ENCODE assay signal across 30 cellular contexts in the genomic region with DNA sequence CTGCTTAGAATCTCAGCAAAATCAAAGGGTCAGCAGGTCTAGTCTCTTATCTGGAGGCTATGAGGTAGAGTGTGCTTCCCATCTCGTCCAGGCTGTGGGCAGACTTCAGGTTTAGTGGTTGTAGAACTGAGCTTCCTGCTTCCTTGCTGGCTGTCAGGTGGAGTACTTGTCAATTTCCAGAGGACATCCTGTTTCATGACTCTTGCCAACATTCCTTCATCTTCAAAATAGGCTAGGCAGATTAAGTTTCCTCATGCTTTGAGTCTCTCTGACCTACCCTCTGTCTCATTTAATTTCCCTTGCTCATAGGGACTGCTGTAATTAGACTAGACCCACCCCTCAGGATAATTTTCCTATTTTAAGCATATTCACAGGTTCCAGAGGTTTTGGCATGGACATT.
A peak's percentile ranks its signal among the peaks of the same experiment; 100 is the strongest.
DNase-seq lines count a peak whose midpoint lies in the region; FAIRE-seq and TF ChIP-seq lines count a peak whose summit lies in the region.
"Had no signal": no experiment of that assay in that cellular context is flagged by ENCODE, and none has a peak within 500 bp of the region (broad histone marks: within the 10 kb centered on the region; RNA-seq: fewer than 3 reads in every experiment).

No MANE protein-coding gene starts in this region.

- TF ChIP-seq CTCF in epithelial cell of esophagus (IDR thresholded peaks at IDR 0.05; ENCODE audit: insufficient read depth, low read depth, low read length, missing control alignments) = no peak

- TF ChIP-seq POLR2A in H54 (IDR thresholded peaks at IDR 0.05; ENCODE audit: low read depth, low read length) = no peak

- no peak for FAIRE-seq in H54 (lab: Jason Lieb, UNC)

- no peak overlapping the region for H3K4me3 ChIP-seq in epithelial cell of esophagus (ENCODE audit: low read length)
- H3K4me3 ChIP-seq: body of pancreas, esophagus muscularis mucosa, sigmoid colon, transverse colon had no signal

- DNase-seq in EH (ENCODE audit: low read depth) (peak; percentile 14), NCI-H2029 (lab: John Stamatoyannopoulos, UW) (peak; percentile 24), epithelial cell of esophagus (ENCODE audit: low read depth) (peak; percentile 50), myocyte (ENCODE audit: low read depth) (peak; percentile 10), NCI-H1930 (lab: John Stamatoyannopoulos, UW) (no peak), HK-2 (ENCODE audit: unreplicated experiment) (no peak), amniotic stem cell (lab: John Stamatoyannopoulos, UW) (no peak), H54 (ENCODE audit: insufficient read length, low spot score) (no peak)
- DNase-seq: activated CD4-positive, alpha-beta T cell treated with anti-CD3 and anti-CD28 coated beads, Interleukin-2, amount 50 U/mL, for 48 hours; activated naive CD4-positive, alpha-beta T cell; activated T-cell treated with anti-CD3 and anti-CD28 coated beads, Interleukin-2, amount 50 U/mL, for 72 hours; body of pancreas; C1 segment of cervical spinal cord; cerebellar nuclear complex; COR-L47; dermis blood vessel endothelial cell; DND-41; endodermal cell; hypothalamus; KBM-7; left colon; MM.1S; NCI-H1417; NCI-H2107; NCI-H510A treated with DMSO at 0.1 percent for 48 hours; sigmoid colon; stimulated activated CD4-positive, alpha-beta T cell treated with anti-CD3 and anti-CD28 coated beads, Interleukin-15, amount 100 ng/mL, for 24 hours; T-helper 2 cell; transverse colon had no signal

Comparison
In these comparisons a context has a peak if more than half of its experiments do, and no peak if none do; other contexts are left out.
1. DNase-seq: peak in EH (single experiment), NCI-H2029 (single experiment), epithelial cell of esophagus (single experiment) and myocyte (single experiment); none in NCI-H1930 (0 of 2), HK-2 (single experiment), amniotic stem cell (single experiment) and H54 (single experiment).